ENCODE assay signal across 8 cellular contexts in genomic region chr2:190804182-190804795, GRCh38.
DNase-seq lines count a peak whose midpoint lies in the region; ATAC-seq, FAIRE-seq and TF ChIP-seq lines count a peak whose summit lies in the region.

No MANE protein-coding gene starts in this region.

- TF ChIP-seq RAD21 in H1 (IDR thresholded peaks at IDR 0.05 in 1 of 2, conservative IDR thresholded peaks at IDR 0.05 in 1 of 2; ENCODE audit: low read depth in 2 of 2, low read length in 2 of 2): peak; percentile 69 to 76

- DNase-seq in EH (ENCODE audit: low read depth) (peak; percentile 36), NAMALWA (ENCODE audit: low spot score) (peak; percentile 40), H1 (ENCODE audit: low read depth in 1 of 2, low spot score in 2 of 2) (no peak), pancreas (no peak), iPS-NIHi7 (ENCODE audit: extremely low spot score) (no peak), GM12892 (ENCODE audit: insufficient read length) (no peak), aorta (no peak)

- no peak overlapping the region for H2BK15ac ChIP-seq in H1 (ENCODE audit: low read length)

- H3K79me1 ChIP-seq in H1 (ENCODE audit: low read depth, low read length): no peaks in the 10 kb centered on the region

- no peak overlapping the region for H2BK5ac ChIP-seq in H1 (ENCODE audit: low read depth, low read length)

- H3K27ac ChIP-seq in H1 (ENCODE audit: low read depth, low read length) (no peak overlapping the region), pancreas (no peak overlapping the region), aorta (ENCODE audit: low read depth in 1 of 2, low read length in 2 of 2) (no peak overlapping the region)

- H3K56ac ChIP-seq in H1 (replicated peaks; ENCODE audit: insufficient read length, low read depth, low read length): no peak overlapping the region

- no peak overlapping the region for H2BK12ac ChIP-seq in H1 (ENCODE audit: low read depth, low read length)

- no peak overlapping the region for H3K9ac ChIP-seq in H1 (replicated peaks in 1 of 4; ENCODE audit: extremely low read depth in 1 of 4, low read depth in 3 of 4, low read length in 3 of 4)

- TF ChIP-seq POLR2A in H1 (IDR thresholded peaks at IDR 0.05; ENCODE audit: control extremely low read depth in 1 of 2, low read depth in 2 of 2, low read length in 2 of 2) (no peak), GM12892 (IDR thresholded peaks at IDR 0.05; ENCODE audit: low read depth, low read length) (no peak)

- H2BK120ac ChIP-seq in H1 (replicated peaks; ENCODE audit: low read depth, low read length): no peak overlapping the region

- TF ChIP-seq CTCF in H1 (IDR thresholded peaks at IDR 0.05; ENCODE audit: control extremely low read depth in 1 of 3, insufficient read depth in 1 of 3, low read depth in 1 of 3, low read length in 3 of 3): peak in 2 of 3 experiments; percentile 34 to 35; a peak in 2 of 4 replicates
- TF ChIP-seq CTCF in pancreas (IDR thresholded peaks at IDR 0.05): peak; percentile 20 to 53 (median 44)

- intact Hi-C loops in pancreas (cut with DNase I) (no loop called here), aorta (cut with DNase I) (no loop called here)

- H3K4me3 ChIP-seq in H1 (ENCODE audit: extremely low read depth in 1 of 4, insufficient read depth in 2 of 4, low read depth in 3 of 4, low read length in 4 of 4): no peak overlapping the region
- H3K4me3 ChIP-seq in pancreas: no peak overlapping the region
- H3K4me3 ChIP-seq in aorta (ENCODE audit: low read length in 2 of 2): no peak overlapping the region

- H4K8ac ChIP-seq in H1 (ENCODE audit: extremely low read depth, insufficient read depth, low read length): no peak overlapping the region

- no peak for TF ChIP-seq EP300 in H1 (IDR thresholded peaks at IDR 0.05; ENCODE audit: borderline replicate concordance in 1 of 2, low read depth in 2 of 2, low read length in 2 of 2)

- no peaks in the 10 kb centered on the region for H3K79me2 ChIP-seq in H1 (ENCODE audit: control insufficient read depth in 1 of 2, insufficient read depth in 2 of 2, low read length in 2 of 2)

- H4K20me1 ChIP-seq in H1 (replicated peaks in 1 of 2; ENCODE audit: control insufficient read depth in 1 of 2, insufficient read depth in 2 of 2, low read length in 2 of 2): no peaks in the 10 kb centered on the region

- ATAC-seq in pancreas: peak in 3 of 4 donors; percentile 64 to 73 (median 64)
- no peak for ATAC-seq in aorta (ENCODE audit: low FRiP score)
- ATAC-seq in HG03025 (IDR thresholded peaks at IDR 0.05; ENCODE audit: low FRiP score, unreplicated experiment): no peak

- CTCF ChIA-PET in H1 (lab: Charles Lee; ENCODE audit: partially characterized antibody): interaction anchor here (0.7 to 8.0 kb wide), 11 partner anchors 9 to 435 kb away, joined by 3 to 74 read pairs (median 3); no protein-coding TSS in a partner anchor

- H3K18ac ChIP-seq in H1 (ENCODE audit: extremely low read depth, low read length): no peak overlapping the region

- H3K4me1 ChIP-seq in H1 (replicated peaks in 1 of 4; ENCODE audit: control insufficient read depth in 3 of 4, insufficient read depth in 4 of 4, low read length in 3 of 4): peaks cover 0 to 7% (median 3%) of the 10 kb centered on the region in 4 experiments; a peak in 6 of 7 replicates
- peaks cover 0 to 9% (median 0%) of the 10 kb centered on the region in 3 donors for H3K4me1 ChIP-seq in pancreas
- H3K4me1 ChIP-seq in aorta (ENCODE audit: control insufficient read depth in 1 of 2, insufficient read depth in 2 of 2, low read length in 2 of 2): no peaks in the 10 kb centered on the region

- H3K9me3 ChIP-seq in H1 (ENCODE audit: insufficient read depth in 2 of 2, low read depth in 1 of 2, low read length in 1 of 2) (no peaks in the 10 kb centered on the region), pancreas (no peaks in the 10 kb centered on the region), aorta (ENCODE audit: control insufficient read depth, low read length) (no peaks in the 10 kb centered on the region)

- POLR2A ChIA-PET in H1 (lab: Charles Lee; ENCODE audit: partially characterized antibody): no interaction called here

- FAIRE-seq in H1 (lab: Jason Lieb, UNC) (peak; percentile 45), pancreas (lab: Jason Lieb, UNC) (peak; percentile 61), GM12892 (lab: Jason Lieb, UNC) (no peak)

- H2BK20ac ChIP-seq in H1 (ENCODE audit: low read length): no peak overlapping the region

- H2AK5ac ChIP-seq in H1 (ENCODE audit: low read depth, low read length): no peak overlapping the region

- no peak overlapping the region for H3K14ac ChIP-seq in H1 (ENCODE audit: insufficient read length)

- H3K36me3 ChIP-seq in H1 (ENCODE audit: control insufficient read depth in 2 of 4, insufficient read depth in 4 of 4, low read length in 3 of 4) (no peaks in the 10 kb centered on the region), pancreas (no peaks in the 10 kb centered on the region), aorta (ENCODE audit: control insufficient read depth in 1 of 2, insufficient read depth in 2 of 2, low read length in 1 of 2) (no peaks in the 10 kb centered on the region)

- no peak overlapping the region for H3K23ac ChIP-seq in H1 (ENCODE audit: insufficient read length)

- no peak overlapping the region for H4K5ac ChIP-seq in H1 (ENCODE audit: insufficient read length, low read depth, low read length)

- no peaks in the 10 kb centered on the region for H3K27me3 ChIP-seq in H1 (replicated peaks in 1 of 4; ENCODE audit: control insufficient read depth in 3 of 4, extremely low read depth in 1 of 4, insufficient read depth in 3 of 4, low read length in 3 of 4)
- no peaks in the 10 kb centered on the region for H3K27me3 ChIP-seq in pancreas
- no peaks in the 10 kb centered on the region for H3K27me3 ChIP-seq in aorta (ENCODE audit: control insufficient read depth in 1 of 2, insufficient read depth in 2 of 2, low read length in 1 of 2)

- no peaks in the 10 kb centered on the region for H3K23me2 ChIP-seq in H1 (ENCODE audit: low read depth, low read length)

- WGBS in H1 (ENCODE audit: extremely low coverage in 1 of 2, insufficient coverage in 1 of 2, insufficient read length in 1 of 2, insufficient replicate concordance in 2 of 2, low coverage in 1 of 2, low lambda C conversion rate in 2 of 2, missing lambda C conversion rate in 1 of 2), 2 experiments: 81% methylated on average over 5 of the region's 5 CpGs; no CpG with 5 or more reads in 1 of the 2 experiments
- WGBS in pancreas, 2 donors: 30 to 33% methylated on average over 5 of the region's 5 CpGs
- WGBS in aorta, 2 donors: 21 to 29% methylated on average over 5 of the region's 5 CpGs

- no peak overlapping the region for H2AFZ ChIP-seq in H1 (ENCODE audit: low read length)

- no peak overlapping the region for H3K4me2 ChIP-seq in H1 (ENCODE audit: insufficient read depth in 1 of 2, low read depth in 2 of 2, low read length in 2 of 2)

- no peak overlapping the region for H4K91ac ChIP-seq in H1 (replicated peaks; ENCODE audit: insufficient read length, low read length)

- H3K4ac ChIP-seq in H1 (replicated peaks; ENCODE audit: insufficient read length, low read depth, low read length): no peak overlapping the region

TF ChIP-seq in H1, 55 proteins besides CTCF, POLR2A, EP300 and RAD21:
- TF ChIP-seq FOSL1 (IDR thresholded peaks at IDR 0.05; ENCODE audit: insufficient read depth, low read depth, low read length): no peak
- no peak for TF ChIP-seq KDM5A (IDR thresholded peaks at IDR 0.05; ENCODE audit: low read length)
- TF ChIP-seq SP1 (IDR thresholded peaks at IDR 0.05; ENCODE audit: low read depth, low read length): no peak
- TF ChIP-seq SP4 (IDR thresholded peaks at IDR 0.05; ENCODE audit: low read length): no peak
- TF ChIP-seq YY1 (IDR thresholded peaks at IDR 0.05; ENCODE audit: low read depth, low read length): no peak
- no peak for TF ChIP-seq ATF2 (IDR thresholded peaks at IDR 0.05; ENCODE audit: low read length)
TF ChIP-seq in H1: peak in this region for 0.

Comparison
In these comparisons a context has a peak if more than half of its experiments do, and no peak if none do; other contexts are left out.
1. DNase-seq: peak in EH (single experiment) and NAMALWA (single experiment); none in H1 (0 of 2), pancreas (0 of 6), iPS-NIHi7 (single experiment), GM12892 (single experiment) and aorta (0 of 2).
2. ATAC-seq: peak in pancreas (3 of 4); none in aorta (single experiment) and HG03025 (single experiment).